In the genomic region with DNA sequence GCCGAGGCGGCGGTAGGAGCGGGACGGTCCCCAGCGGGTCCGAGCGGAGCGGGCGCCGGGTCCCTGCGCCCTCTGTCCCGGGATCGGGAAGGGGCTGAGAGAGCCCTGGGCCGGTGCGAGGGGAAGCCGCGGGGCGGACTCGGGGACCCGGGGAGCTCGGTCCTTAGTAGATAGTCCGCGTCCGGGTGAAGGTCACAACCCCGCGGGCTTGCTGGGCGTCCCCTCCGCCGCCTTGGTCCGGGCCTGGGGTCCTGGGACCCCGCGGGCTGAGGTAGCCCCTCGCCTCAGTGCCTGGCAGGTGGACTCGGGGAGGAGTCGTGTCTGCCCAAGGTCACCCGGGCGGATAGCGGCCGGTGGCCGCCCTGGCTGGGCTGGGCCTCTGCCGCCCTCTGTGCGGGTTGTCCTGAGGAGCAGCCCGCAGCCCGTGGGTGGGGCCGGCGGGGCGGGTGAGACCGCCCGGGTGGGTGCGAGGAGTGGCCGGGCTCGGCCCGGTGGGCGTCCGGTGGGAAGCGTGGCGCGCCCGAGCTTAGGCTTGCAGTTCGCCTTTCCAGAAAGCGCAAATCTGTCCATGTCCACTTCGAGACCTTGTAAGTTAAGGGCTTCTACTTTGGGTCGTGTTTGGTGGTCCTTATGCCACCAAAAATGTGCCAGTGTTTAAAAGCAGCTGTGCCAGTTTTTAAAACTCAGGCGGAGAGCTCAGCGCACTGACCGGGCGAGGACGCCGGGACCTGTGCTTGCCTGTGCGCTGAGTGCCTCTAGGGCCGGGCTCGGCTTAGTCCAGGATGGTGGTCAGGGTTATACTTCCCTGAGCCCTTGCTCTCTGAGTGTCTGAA, we compare ENCODE assay signal across 8 cellular contexts. TPM values are rescaled to one million over a fixed set of nuclear protein-coding genes. Genes with fewer than 3 reads are reported as not detected.
DNase-seq lines count a peak whose midpoint lies in the region; ATAC-seq and TF ChIP-seq lines count a peak whose summit lies in the region.

No MANE protein-coding gene starts in this region.

- CTCF ChIA-PET in CD4-positive, alpha-beta T cell (lab: Charles Lee) = interaction anchor here (0.8 to 3.1 kb wide), 3 partner anchors 13 to 52 kb away, joined by 3 to 19 read pairs (median 6); partner anchors contain the start of gene PDCD6
- CTCF ChIA-PET in SK-N-SH (lab: Yijun Ruan, JAX) = interaction anchor here (1.0 to 2.6 kb wide), 4 partner anchors 24 to 30 kb away, joined by 3 to 11 read pairs (median 3); no protein-coding TSS in a partner anchor

- peak overlapping the region; percentile 9; the same call in 1 of the 2 replicates for H2AFZ ChIP-seq in SK-N-SH (ENCODE audit: low read depth)

- no peak for TF ChIP-seq CTCF in CD4-positive, alpha-beta T cell (IDR thresholded peaks at IDR 0.05)
- no peak for TF ChIP-seq CTCF in SK-N-SH (IDR thresholded peaks at IDR 0.05)
- TF ChIP-seq CTCF in colonic mucosa (IDR thresholded peaks at IDR 0.05) = no peak
- TF ChIP-seq CTCF in lower leg skin (IDR thresholded peaks at IDR 0.05) = no peak

- ATAC-seq in CD4-positive, alpha-beta T cell (ENCODE audit: poor library complexity) = peak; percentile 3
- ATAC-seq in GM19372 (IDR thresholded peaks at IDR 0.05; ENCODE audit: low read depth, unreplicated experiment) (peak; percentile 33), HG03439 (IDR thresholded peaks at IDR 0.05; ENCODE audit: unreplicated experiment) (peak; percentile 35)
- ATAC-seq in stimulated activated naive B cell treated with anti-CD40 and anti-IgM and Interleukin-4, amounts not matched to agents 10 μg/mL and 1 μg/mL and 100 μg/mL, for 72 hours (replicated peaks) = peak; percentile 35 to 42

- H3K27ac ChIP-seq in CD4-positive, alpha-beta T cell (ENCODE audit: low read depth, low read length) = peak overlapping the region; percentile 57
- H3K27ac ChIP-seq in SK-N-SH (ENCODE audit: low read depth in 2 of 2, low read length in 1 of 2) = peak overlapping the region; percentile 32 to 34; a peak in 2 of 4 replicates
- H3K27ac ChIP-seq in colonic mucosa = peak overlapping the region; percentile 87

- no peaks in the 10 kb centered on the region for H3K9me2 ChIP-seq in SK-N-SH

- no peaks in the 10 kb centered on the region for H3K27me3 ChIP-seq in CD4-positive, alpha-beta T cell (ENCODE audit: control insufficient read depth, insufficient read depth, low read length)
- H3K27me3 ChIP-seq in SK-N-SH (ENCODE audit: insufficient read depth) (no peaks in the 10 kb centered on the region), colonic mucosa (no peaks in the 10 kb centered on the region)

- peaks cover 84% of the 10 kb centered on the region for H3K79me2 ChIP-seq in SK-N-SH (ENCODE audit: insufficient read depth)

- H3K4me2 ChIP-seq in SK-N-SH = peak overlapping the region; percentile 84

- peaks cover 73% of the 10 kb centered on the region for H3K4me1 Mint-ChIP-seq in CD4-positive, alpha-beta T cell (ENCODE audit: low read depth)
- peaks cover 34 to 78% of the 10 kb centered on the region in 2 donors for H3K4me1 Mint-ChIP-seq in stimulated activated naive B cell treated with anti-CD40 and anti-IgM and Interleukin-4, amounts not matched to agents 10 μg/mL and 1 μg/mL and 100 μg/mL, for 72 hours

- peaks cover 53% of the 10 kb centered on the region for H4K20me1 ChIP-seq in SK-N-SH (ENCODE audit: insufficient read depth)

- TF ChIP-seq RAD21 in SK-N-SH (IDR thresholded peaks at IDR 0.05; ENCODE audit: low read length) = no peak

- peak overlapping the region; percentile 96 for H3K27ac Mint-ChIP-seq in CD4-positive, alpha-beta T cell
- peak overlapping the region; percentile 90 for H3K27ac Mint-ChIP-seq in stimulated activated naive B cell treated with anti-CD40 and anti-IgM and Interleukin-4, amounts not matched to agents 10 μg/mL and 1 μg/mL and 100 μg/mL, for 72 hours

- intact Hi-C loops in CD4-positive, alpha-beta T cell (cut with DNase I, micrococcal nuclease) = loop anchor here (1.0 to 10.0 kb wide), 3 partner anchors 30 to 226 kb away; partner anchors contain the start of genes EXOC3 (in 1 of the 2) and PDCD6 (in 1 of the 2)
- intact Hi-C loops in colonic mucosa (cut with DNase I) (no loop called here), lower leg skin (cut with DNase I; ENCODE audit: low total_unique reads) (no loop called here)

- H3K27me3 Mint-ChIP-seq in CD4-positive, alpha-beta T cell = no peaks in the 10 kb centered on the region
- no peaks in the 10 kb centered on the region for H3K27me3 Mint-ChIP-seq in stimulated activated naive B cell treated with anti-CD40 and anti-IgM and Interleukin-4, amounts not matched to agents 10 μg/mL and 1 μg/mL and 100 μg/mL, for 72 hours

- POLR2A ChIA-PET in CD4-positive, alpha-beta T cell (lab: Charles Lee) = interaction anchor here (1.0 to 3.7 kb wide), 8 partner anchors 10 to 245 kb away, joined by 3 to 49 read pairs (median 4); partner anchors contain the start of gene PDCD6
- POLR2A ChIA-PET in SK-N-SH (lab: Yijun Ruan, JAX) = no interaction called here

- peak in 3 of 10 experiments; percentile 3 to 38 (median 5) for DNase-seq in CD4-positive, alpha-beta T cell
- peak; percentile 54 for DNase-seq in SK-N-SH
- DNase-seq in colonic mucosa = peak; percentile 50
- peak in 1 of 2 donors; percentile 28 for DNase-seq in lower leg skin (ENCODE audit: low spot score in 2 of 2)
- no peak for DNase-seq in stimulated activated naive B cell treated with anti-CD40 and anti-IgM and Interleukin-4, amounts not matched to agents 10 μg/mL and 1 μg/mL and 100 μg/mL, for 72 hours
- no peak for DNase-seq in middle frontal gyrus (ENCODE audit: extremely low spot score, low spot score)

- peaks cover 5% of the 10 kb centered on the region for H3F3A ChIP-seq in SK-N-SH (replicated peaks; ENCODE audit: insufficient read depth)

- 2% methylated on average over 28 of the region's 73 CpGs for WGBS in SK-N-SH (ENCODE audit: low lambda C conversion rate)
- WGBS in lower leg skin, 2 donors = 1% methylated on average over 32 to 64 of the region's 73 CpGs

- H3K9me3 Mint-ChIP-seq in CD4-positive, alpha-beta T cell = no peaks in the 10 kb centered on the region
- no peaks in the 10 kb centered on the region for H3K9me3 Mint-ChIP-seq in stimulated activated naive B cell treated with anti-CD40 and anti-IgM and Interleukin-4, amounts not matched to agents 10 μg/mL and 1 μg/mL and 100 μg/mL, for 72 hours

- peaks cover 5 to 7% of the 10 kb centered on the region in 2 experiments for H3K36me3 ChIP-seq in SK-N-SH (replicated peaks in 1 of 2; ENCODE audit: control insufficient read depth in 1 of 2, insufficient read depth in 2 of 2, low read length in 1 of 2)
- no peaks in the 10 kb centered on the region for H3K36me3 ChIP-seq in colonic mucosa

- no peaks in the 10 kb centered on the region for H3K9me3 ChIP-seq in CD4-positive, alpha-beta T cell (ENCODE audit: control insufficient read depth, low read length)
- H3K9me3 ChIP-seq in SK-N-SH (no peaks in the 10 kb centered on the region), colonic mucosa (no peaks in the 10 kb centered on the region)

- H3K36me3 Mint-ChIP-seq in CD4-positive, alpha-beta T cell (ENCODE audit: low read depth) = peaks cover 65% of the 10 kb centered on the region
- H3K36me3 Mint-ChIP-seq in stimulated activated naive B cell treated with anti-CD40 and anti-IgM and Interleukin-4, amounts not matched to agents 10 μg/mL and 1 μg/mL and 100 μg/mL, for 72 hours = peaks cover 9 to 24% of the 10 kb centered on the region in 2 donors

- TF ChIP-seq POLR2A in lower leg skin (IDR thresholded peaks at IDR 0.05) = no peak

- H3K4me3 ChIP-seq in SK-N-SH (ENCODE audit: low read depth in 2 of 2, low read length in 1 of 2) (peak overlapping the region; percentile 60 to 91), colonic mucosa (peak overlapping the region; percentile 94), lower leg skin (ENCODE audit: low read depth, poor library complexity, severe bottlenecking) (peak overlapping the region; percentile 99)

- peak overlapping the region; percentile 95 for H3K4me3 Mint-ChIP-seq in CD4-positive, alpha-beta T cell
- peak overlapping the region; percentile 91 to 94 for H3K4me3 Mint-ChIP-seq in stimulated activated naive B cell treated with anti-CD40 and anti-IgM and Interleukin-4, amounts not matched to agents 10 μg/mL and 1 μg/mL and 100 μg/mL, for 72 hours

- peak overlapping the region; percentile 88 for H3K9ac ChIP-seq in SK-N-SH
- peak overlapping the region; percentile 89 to 98 for H3K9ac ChIP-seq in colonic mucosa (ENCODE audit: low read depth in 2 of 2, low read length in 2 of 2)

- no peak for TF ChIP-seq EP300 in SK-N-SH (IDR thresholded peaks at IDR 0.05; ENCODE audit: borderline replicate concordance in 1 of 2, low read depth in 1 of 2, low read length in 1 of 2)

- peaks cover 6 to 20% of the 10 kb centered on the region in 2 experiments for H3K4me1 ChIP-seq in SK-N-SH (ENCODE audit: control insufficient read depth in 1 of 2, insufficient read depth in 2 of 2, low read depth in 1 of 2, low read length in 1 of 2)
- no peaks in the 10 kb centered on the region for H3K4me1 ChIP-seq in colonic mucosa

RNA-seq across cellular contexts. Expression of gene SDHA, which starts 0.6 kb away (rescaled TPM):
- 100 to 1,000 TPM; 244 to 245 TPM for total RNA-seq in CD4-positive, alpha-beta T cell
- 95.7 and 106 TPM in 2 replicates for polyA plus RNA-seq in SK-N-SH (2012; rRNA removed)
- polyA plus RNA-seq in SK-N-SH (2012; cell fraction: cytosol; rRNA removed) = 70.6 and 86.5 TPM in 2 replicates
- polyA plus RNA-seq in SK-N-SH (2012; cell fraction: nucleus; rRNA removed) = 76.6 and 77.1 TPM in 2 replicates
- 100 to 1,000 TPM; 285 to 414 TPM for total RNA-seq in colonic mucosa
- total RNA-seq in lower leg skin = 10 to 100 TPM; 59.9 to 70.4 (median 67.8) TPM

RNA-seq across cellular contexts. Expression of gene CCDC127, which starts 0.7 kb away (rescaled TPM):
- total RNA-seq in CD4-positive, alpha-beta T cell = 1 to 10 TPM; 1.9 to 2.8 TPM
- 3.7 and 3.9 TPM in 2 replicates for polyA plus RNA-seq in SK-N-SH (2012; rRNA removed)
- polyA plus RNA-seq in SK-N-SH (2012; cell fraction: cytosol; rRNA removed) = 3.7 and 3.9 TPM in 2 replicates
- 3.1 TPM in 2 replicates for polyA plus RNA-seq in SK-N-SH (2012; cell fraction: nucleus; rRNA removed)
- total RNA-seq in colonic mucosa = 1 to 10 TPM; 3.5 to 5.3 TPM
- 1 to 10 TPM; 3.0 to 6.2 (median 4.6) TPM for total RNA-seq in lower leg skin

RNA-seq across cellular contexts. Expression of gene LRRC14B, which starts 27.4 kb away (rescaled TPM):
- under 1 TPM in 1 of 2 experiments, not detected in 1; 0.14 TPM for total RNA-seq in CD4-positive, alpha-beta T cell
- not detected in 2 replicates for polyA plus RNA-seq in SK-N-SH (2012; rRNA removed)
- not detected in 2 replicates for polyA plus RNA-seq in SK-N-SH (2012; cell fraction: cytosol; rRNA removed)
- polyA plus RNA-seq in SK-N-SH (2012; cell fraction: nucleus; rRNA removed) = not detected in 2 replicates
- not detected for total RNA-seq in colonic mucosa
- total RNA-seq in lower leg skin = not detected

RNA-seq across cellular contexts. Expression of gene PDCD6, which starts 52.8 kb away (rescaled TPM):
- 10 to 100 TPM; 36.9 to 38.1 TPM for total RNA-seq in CD4-positive, alpha-beta T cell
- 323 and 347 TPM in 2 replicates for polyA plus RNA-seq in SK-N-SH (2012; rRNA removed)
- polyA plus RNA-seq in SK-N-SH (2012; cell fraction: cytosol; rRNA removed) = 349 and 362 TPM in 2 replicates
- 226 and 288 TPM in 2 replicates for polyA plus RNA-seq in SK-N-SH (2012; cell fraction: nucleus; rRNA removed)
- total RNA-seq in colonic mucosa (100 to 1,000 TPM; 111 to 142 TPM), lower leg skin (100 to 1,000 TPM in 2 of 4 donors, 10 to 100 TPM in 2; 76.8 to 112 (median 101) TPM)

Comparison
In these comparisons a context has a peak if more than half of its experiments do, and no peak if none do; other contexts are left out.
1. DNase-seq: peak in SK-N-SH (single experiment) and colonic mucosa (single experiment); none in stimulated activated naive B cell treated with anti-CD40 and anti-IgM and Interleukin-4, amounts not matched to agents 10 μg/mL and 1 μg/mL and 100 μg/mL, for 72 hours (single experiment) and middle frontal gyrus (single experiment).
2. H3K27ac ChIP-seq: peak in every context shown above with its lines; median percentile 87 in colonic mucosa; 57 in CD4-positive, alpha-beta T cell; 33 in SK-N-SH.
3. intact Hi-C loops: an anchor here in CD4-positive, alpha-beta T cell (1.0 to 10.0 kb wide); none called in colonic mucosa and lower leg skin.
4. Peak in every context shown above with its lines, with median percentiles within 50 percentile points of each other: ATAC-seq and H3K4me3 ChIP-seq.